1 cellular context compared by ENCODE assay signal in the genomic region with DNA sequence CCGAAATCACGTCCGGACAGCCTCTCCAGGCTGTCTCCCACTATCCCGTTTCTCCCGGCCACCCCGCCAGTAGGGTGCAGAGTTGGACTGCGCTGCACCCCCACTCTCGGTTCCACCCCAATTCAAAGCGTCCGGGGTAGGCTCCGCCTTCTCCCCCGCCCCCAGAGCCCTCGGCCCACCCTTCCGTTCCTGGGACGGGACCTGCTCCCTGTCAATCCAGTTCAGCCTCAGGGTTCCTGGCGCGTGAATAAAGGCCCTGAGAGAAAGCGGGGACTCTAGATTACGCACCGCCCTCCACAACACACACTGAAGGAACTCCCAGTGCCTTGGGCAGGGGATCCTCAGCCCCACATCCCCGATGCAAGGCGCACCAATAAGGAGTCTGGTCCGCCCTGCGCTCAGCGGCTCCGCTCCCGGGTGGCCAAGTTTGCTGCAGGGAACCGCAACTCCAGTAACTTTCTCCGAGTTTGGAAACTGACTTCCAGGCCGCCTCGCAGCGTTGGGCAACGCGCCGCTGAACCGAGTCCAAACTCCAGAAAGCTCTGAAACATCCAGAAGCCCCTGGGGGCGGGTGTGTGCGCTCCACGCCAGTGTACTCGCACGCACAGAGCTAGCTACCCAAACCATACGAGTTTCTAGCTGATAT.
TF ChIP-seq lines count a peak whose summit lies in the region.

No MANE protein-coding gene starts in this region.

TF ChIP-seq in K562, 482 proteins besides CTCF, POLR2A, EP300 and RAD21 (continued from another document):
- TF ChIP-seq, protein P1, sequence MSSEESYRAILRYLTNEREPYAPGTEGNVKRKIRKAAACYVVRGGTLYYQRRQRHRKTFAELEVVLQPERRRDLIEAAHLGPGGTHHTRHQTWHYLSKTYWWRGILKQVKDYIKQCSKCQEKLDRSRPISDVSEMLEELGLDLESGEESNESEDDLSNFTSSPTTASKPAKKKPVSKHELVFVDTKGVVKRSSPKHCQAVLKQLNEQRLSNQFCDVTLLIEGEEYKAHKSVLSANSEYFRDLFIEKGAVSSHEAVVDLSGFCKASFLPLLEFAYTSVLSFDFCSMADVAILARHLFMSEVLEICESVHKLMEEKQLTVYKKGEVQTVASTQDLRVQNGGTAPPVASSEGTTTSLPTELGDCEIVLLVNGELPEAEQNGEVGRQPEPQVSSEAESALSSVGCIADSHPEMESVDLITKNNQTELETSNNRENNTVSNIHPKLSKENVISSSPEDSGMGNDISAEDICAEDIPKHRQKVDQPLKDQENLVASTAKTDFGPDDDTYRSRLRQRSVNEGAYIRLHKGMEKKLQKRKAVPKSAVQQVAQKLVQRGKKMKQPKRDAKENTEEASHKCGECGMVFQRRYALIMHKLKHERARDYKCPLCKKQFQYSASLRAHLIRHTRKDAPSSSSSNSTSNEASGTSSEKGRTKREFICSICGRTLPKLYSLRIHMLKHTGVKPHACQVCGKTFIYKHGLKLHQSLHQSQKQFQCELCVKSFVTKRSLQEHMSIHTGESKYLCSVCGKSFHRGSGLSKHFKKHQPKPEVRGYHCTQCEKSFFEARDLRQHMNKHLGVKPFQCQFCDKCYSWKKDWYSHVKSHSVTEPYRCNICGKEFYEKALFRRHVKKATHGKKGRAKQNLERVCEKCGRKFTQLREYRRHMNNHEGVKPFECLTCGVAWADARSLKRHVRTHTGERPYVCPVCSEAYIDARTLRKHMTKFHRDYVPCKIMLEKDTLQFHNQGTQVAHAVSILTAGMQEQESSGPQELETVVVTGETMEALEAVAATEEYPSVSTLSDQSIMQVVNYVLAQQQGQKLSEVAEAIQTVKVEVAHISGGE (CRISPR knock-in tag; IDR thresholded peaks at IDR 0.05) = peak in 1 of 3 experiments; percentile 60; a peak in 1 of 6 replicates
- TF ChIP-seq BRD4 (IDR thresholded peaks at IDR 0.05) = no peak
- no peak for TF ChIP-seq POLR3G (IDR thresholded peaks at IDR 0.05; ENCODE audit: extremely low read depth, insufficient read length, insufficient replicate concordance)
TF ChIP-seq in K562: peak in this region for 6.
